In genomic region chr1:214321686-214322453, GRCh38 we compare ENCODE assay signal across 11 cellular contexts. TPM values are rescaled to one million over a fixed set of nuclear protein-coding genes. Genes with fewer than 3 reads are reported as not detected.
A peak's percentile ranks its signal among the peaks of the same experiment; 100 is the strongest.
DNase-seq lines count a peak whose midpoint lies in the region; ATAC-seq and TF ChIP-seq lines count a peak whose summit lies in the region.
"Had no signal": no experiment of that assay in that cellular context is flagged by ENCODE, and none has a peak within 500 bp of the region (broad histone marks: within the 10 kb centered on the region; RNA-seq: fewer than 3 reads in every experiment).

No MANE protein-coding gene starts in this region.

- no peak overlapping the region for H3K4me3 ChIP-seq in mammary epithelial cell (replicated peaks in 1 of 3; ENCODE audit: insufficient read depth in 1 of 3, low read depth in 2 of 3, low read length in 3 of 3)

- H3K27me3 ChIP-seq in mammary epithelial cell (ENCODE audit: insufficient read depth, low read length), result no peaks in the 10 kb centered on the region

- no peak for TF ChIP-seq CTCF in mammary epithelial cell (conservative IDR thresholded peaks at IDR 0.05 in 1 of 2, IDR thresholded peaks at IDR 0.05 in 1 of 2; ENCODE audit: extremely low read depth in 1 of 2, insufficient read depth in 1 of 2, low read depth in 1 of 2, low read length in 2 of 2)

- intact Hi-C loops in mammary epithelial cell (cut with micrococcal nuclease), result no loop called here

- no peak overlapping the region for H3K4me2 ChIP-seq in mammary epithelial cell (ENCODE audit: insufficient read depth, low read depth, low read length)

- H3K79me2 ChIP-seq in mammary epithelial cell (ENCODE audit: insufficient read depth, low read length), result no peaks in the 10 kb centered on the region

- dilution Hi-C loops in mammary epithelial cell (cut with HindIII; ENCODE audit: low sequenced_read_pairs), result no loop called here

- in situ Hi-C loops in mammary epithelial cell (cut with MboI; ENCODE audit: low sequenced_read_pairs in 2 of 2), result loop anchor here (10.0 kb wide), 2 partner anchors 47 to 57 kb away; no protein-coding TSS in a partner anchor

- WGBS in mammary epithelial cell (ENCODE audit: low coverage, missing lambda C conversion rate), result 87% methylated on average over 5 of the region's 5 CpGs

- no peaks in the 10 kb centered on the region for H4K20me1 ChIP-seq in mammary epithelial cell (ENCODE audit: insufficient read depth, low read length)

- BruUV-seq in mammary epithelial cell (replicated peaks; lab: Mats Ljungman, UMichigan), result no TSS peak

- DNase-seq in NCI-H2171 (lab: John Stamatoyannopoulos, UW) (no peak), DMS53 (lab: John Stamatoyannopoulos, UW) (no peak), mammary epithelial cell (no peak)
- DNase-seq: activated T-cell treated with anti-CD3 and anti-CD28 coated beads for 4 hours, NCI-H1694 had no signal

- no peak overlapping the region for H2AFZ ChIP-seq in mammary epithelial cell (ENCODE audit: low read depth, low read length)

- H3K27ac ChIP-seq in mammary epithelial cell (ENCODE audit: insufficient read depth, low read depth, low read length), result no peak overlapping the region

- H3K4me1 ChIP-seq in mammary epithelial cell (ENCODE audit: insufficient read depth, low read length), result no peaks in the 10 kb centered on the region

- no peak overlapping the region for H3K9ac ChIP-seq in mammary epithelial cell (ENCODE audit: insufficient read depth, low read length)

- peak; percentile 78 for ATAC-seq in GM18519 (IDR thresholded peaks at IDR 0.05; ENCODE audit: low FRiP score, unreplicated experiment)
- peak; percentile 71 for ATAC-seq in GM21447 (IDR thresholded peaks at IDR 0.05; ENCODE audit: unreplicated experiment)
- ATAC-seq in HG03108 (IDR thresholded peaks at IDR 0.05; ENCODE audit: unreplicated experiment), result peak; percentile 78
- ATAC-seq in esophagus mucosa, result peak; percentile 82
- no peak for ATAC-seq in HG02678 (IDR thresholded peaks at IDR 0.05; ENCODE audit: unreplicated experiment)
- ATAC-seq: Panc1 had no signal

- CTCF ChIA-PET in mammary epithelial cell (lab: Charles Lee; ENCODE audit: low non-redundant PET), result no interaction called here

- peaks cover 9% of the 10 kb centered on the region for H3K36me3 ChIP-seq in mammary epithelial cell (ENCODE audit: insufficient read depth, low read length)

- no peaks in the 10 kb centered on the region for H3K9me3 ChIP-seq in mammary epithelial cell (replicated peaks; ENCODE audit: insufficient read depth, low read length)

RNA-seq across cellular contexts. Expression of gene SMYD2, which starts 40.9 kb away (rescaled TPM):
- total RNA-seq in esophagus mucosa (32.1 TPM), mammary epithelial cell (10 to 100 TPM; 41.3 to 42.1 TPM)
- polyA plus RNA-seq in mammary epithelial cell, result 48.8 TPM
- 39.4 TPM for polyA minus RNA-seq in mammary epithelial cell
